ENCODE assay signal across 28 cellular contexts in the genomic region with DNA sequence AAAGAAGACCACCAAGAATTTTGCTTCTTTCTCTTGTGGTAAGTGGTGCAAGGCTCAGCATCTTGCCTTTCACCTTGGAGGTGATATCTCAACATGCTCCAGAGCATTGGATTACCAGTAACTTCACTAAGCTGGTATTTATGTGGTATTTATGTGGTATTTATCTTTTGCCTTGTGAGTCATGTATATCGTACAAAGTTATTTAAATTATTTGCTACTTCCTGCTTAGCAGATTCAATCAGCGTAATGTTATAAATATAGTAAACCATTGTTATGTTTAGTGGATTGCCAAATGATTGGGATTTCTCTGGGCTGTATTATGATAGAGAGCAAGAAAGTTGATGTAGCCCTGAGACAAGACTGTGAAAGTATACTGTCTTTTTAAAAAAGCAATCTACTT.
DNase-seq lines count a peak whose midpoint lies in the region; ATAC-seq and TF ChIP-seq lines count a peak whose summit lies in the region.
"Had no signal": no experiment of that assay in that cellular context is flagged by ENCODE, and none has a peak within 500 bp of the region (broad histone marks: within the 10 kb centered on the region; RNA-seq: fewer than 3 reads in every experiment).

No MANE protein-coding gene starts in this region.

- no peaks in the 10 kb centered on the region for H3K27me3 Mint-ChIP-seq in GM23338 (ENCODE audit: insufficient read depth, low read depth, poor library complexity)
- H3K27me3 Mint-ChIP-seq: activated naive CD8-positive, alpha-beta T cell treated with anti-CD3 and anti-CD28 coated beads, Interleukin-2, amount 50 U/mL, for 24 hours; CD8-positive, alpha-beta memory T cell; stimulated activated memory B cell treated with anti-CD40 and anti-IgM and Interleukin-4, amounts not matched to agents 10 μg/mL and 1 μg/mL and 100 μg/mL, for 72 hours; T-helper 17 cell had no signal

- no peak overlapping the region for H3K4me3 Mint-ChIP-seq in GM23338
- H3K4me3 Mint-ChIP-seq: activated naive CD8-positive, alpha-beta T cell treated with anti-CD3 and anti-CD28 coated beads, Interleukin-2, amount 50 U/mL, for 24 hours; CD8-positive, alpha-beta memory T cell; nephron progenitor cell; stimulated activated memory B cell treated with anti-CD40 and anti-IgM and Interleukin-4, amounts not matched to agents 10 μg/mL and 1 μg/mL and 100 μg/mL, for 72 hours; T-helper 17 cell had no signal

- H3K27ac ChIP-seq in GM23338 (ENCODE audit: low read depth) = no peak overlapping the region
- H3K27ac ChIP-seq: brain microvascular endothelial cell, hepatocyte had no signal

- H3K9me3 Mint-ChIP-seq in GM23338 = no peaks in the 10 kb centered on the region; the same call in 2 of the 3 replicates
- peaks cover 3 to 7% of the 10 kb centered on the region in 2 donors for H3K9me3 Mint-ChIP-seq in activated naive CD4-positive, alpha-beta T cell treated with anti-CD3 and anti-CD28 coated beads, Interleukin-2, amount 50 U/mL, for 72 hours
- H3K9me3 Mint-ChIP-seq: activated naive CD8-positive, alpha-beta T cell treated with anti-CD3 and anti-CD28 coated beads, Interleukin-2, amount 50 U/mL, for 24 hours; nephron progenitor cell; stimulated activated memory B cell treated with anti-CD40 and anti-IgM and Interleukin-4, amounts not matched to agents 10 μg/mL and 1 μg/mL and 100 μg/mL, for 72 hours had no signal

- peaks cover 22% of the 10 kb centered on the region for H3K9me2 ChIP-seq in GM23338 (ENCODE audit: insufficient read depth)

- no peaks in the 10 kb centered on the region for H3K79me2 ChIP-seq in GM23338 (replicated peaks; ENCODE audit: insufficient read depth)
- H3K79me2 ChIP-seq: hepatocyte had no signal

- TF ChIP-seq POLR2A in GM18505 (IDR thresholded peaks at IDR 0.05; ENCODE audit: borderline replicate concordance, extremely low read depth, insufficient read depth, insufficient read length) = no peak

- no peak for TF ChIP-seq CTCF in GM23338 (conservative IDR thresholded peaks at IDR 0.05; ENCODE audit: low read depth in 2 of 2)
- TF ChIP-seq CTCF in epithelial cell of esophagus (IDR thresholded peaks at IDR 0.05; ENCODE audit: insufficient read depth, low read depth, low read length, missing control alignments) = no peak

- H3K4me3 ChIP-seq in GM23338 = no peak overlapping the region
- no peak overlapping the region for H3K4me3 ChIP-seq in epithelial cell of esophagus (ENCODE audit: low read length)
- H3K4me3 ChIP-seq: hepatocyte had no signal

- ATAC-seq in GM23338 (no peak), GM18505 (IDR thresholded peaks at IDR 0.05; ENCODE audit: unreplicated experiment) (no peak), GM19328 (IDR thresholded peaks at IDR 0.05; ENCODE audit: unreplicated experiment) (no peak), HG03571 (IDR thresholded peaks at IDR 0.05; ENCODE audit: unreplicated experiment) (no peak)
- no peak for ATAC-seq in activated naive CD4-positive, alpha-beta T cell treated with anti-CD3 and anti-CD28 coated beads, Interleukin-2, amount 50 U/mL, for 72 hours
- ATAC-seq: activated naive CD8-positive, alpha-beta T cell treated with anti-CD3 and anti-CD28 coated beads, Interleukin-2, amount 50 U/mL, for 24 hours; left cardiac atrium; SK-N-SH treated with all-trans-retinoic acid at 6 μM for 48 hours; stimulated activated memory B cell treated with anti-CD40 and anti-IgM and Interleukin-4, amounts not matched to agents 10 μg/mL and 1 μg/mL and 100 μg/mL, for 72 hours; T-helper 17 cell had no signal

- peak overlapping the region; percentile 28; the same call in 1 of the 2 replicates for H3K27ac Mint-ChIP-seq in GM23338
- no peak overlapping the region for H3K27ac Mint-ChIP-seq in activated naive CD4-positive, alpha-beta T cell treated with anti-CD3 and anti-CD28 coated beads, Interleukin-2, amount 50 U/mL, for 72 hours
- H3K27ac Mint-ChIP-seq: activated naive CD8-positive, alpha-beta T cell treated with anti-CD3 and anti-CD28 coated beads, Interleukin-2, amount 50 U/mL, for 24 hours; CD8-positive, alpha-beta memory T cell; nephron progenitor cell; stimulated activated memory B cell treated with anti-CD40 and anti-IgM and Interleukin-4, amounts not matched to agents 10 μg/mL and 1 μg/mL and 100 μg/mL, for 72 hours; T-helper 17 cell had no signal

- no peaks in the 10 kb centered on the region for H4K20me1 ChIP-seq in GM23338 (replicated peaks; ENCODE audit: insufficient read depth)

- H3F3A ChIP-seq in GM23338 (replicated peaks; ENCODE audit: low read depth) = no peaks in the 10 kb centered on the region; the same call in 1 of the 2 replicates

- no peaks in the 10 kb centered on the region for H3K27me3 ChIP-seq in GM23338 (ENCODE audit: insufficient read depth)
- H3K27me3 ChIP-seq: brain microvascular endothelial cell, hepatocyte had no signal

- H3K36me3 Mint-ChIP-seq in GM23338 (ENCODE audit: low read depth) = no peaks in the 10 kb centered on the region; the same call in 2 of the 3 replicates
- H3K36me3 Mint-ChIP-seq in activated naive CD4-positive, alpha-beta T cell treated with anti-CD3 and anti-CD28 coated beads, Interleukin-2, amount 50 U/mL, for 72 hours = no peaks in the 10 kb centered on the region
- H3K36me3 Mint-ChIP-seq: CD8-positive, alpha-beta memory T cell; stimulated activated memory B cell treated with anti-CD40 and anti-IgM and Interleukin-4, amounts not matched to agents 10 μg/mL and 1 μg/mL and 100 μg/mL, for 72 hours had no signal

- H3K4me1 Mint-ChIP-seq in GM23338 = peaks cover 20% of the 10 kb centered on the region; the same call in 2 of the 3 replicates
- H3K4me1 Mint-ChIP-seq: activated naive CD8-positive, alpha-beta T cell treated with anti-CD3 and anti-CD28 coated beads, Interleukin-2, amount 50 U/mL, for 24 hours; CD8-positive, alpha-beta memory T cell; nephron progenitor cell; stimulated activated memory B cell treated with anti-CD40 and anti-IgM and Interleukin-4, amounts not matched to agents 10 μg/mL and 1 μg/mL and 100 μg/mL, for 72 hours; T-helper 17 cell had no signal

- H3K36me3 ChIP-seq in GM23338 (ENCODE audit: insufficient read depth) = no peaks in the 10 kb centered on the region
- H3K36me3 ChIP-seq: BE2C, brain microvascular endothelial cell had no signal

- no peak overlapping the region for H2AFZ ChIP-seq in GM23338
- H2AFZ ChIP-seq: hepatocyte had no signal

- DNase-seq in GM23338 (ENCODE audit: low spot score) (no peak), SW480 (ENCODE audit: low spot score) (peak; percentile 28), epithelial cell of esophagus (ENCODE audit: low read depth) (peak; percentile 2), kidney glomerular epithelial cell (lab: John Stamatoyannopoulos, UW) (peak; percentile 2)
- DNase-seq in activated naive CD4-positive, alpha-beta T cell treated with anti-CD3 and anti-CD28 coated beads, Interleukin-2, amount 50 U/mL, for 72 hours (ENCODE audit: low spot score in 2 of 2) = no peak
- DNase-seq: activated CD4-positive, alpha-beta T cell treated with anti-CD3 and anti-CD28 coated beads, Interleukin-2, amount 50 U/mL, for 48 hours; activated CD4-positive, CD25-positive, alpha-beta regulatory T cell treated with anti-CD3 and anti-CD28 coated beads, Interleukin-2, amount 50 U/mL, for 72 hours; activated naive CD8-positive, alpha-beta T cell treated with anti-CD3 and anti-CD28 coated beads, Interleukin-2, amount 50 U/mL, for 24 hours; activated T-cell treated with anti-CD3 and anti-CD28 coated beads, Interleukin-2, amount 50 U/mL, for 48 hours; BE2C; brain microvascular endothelial cell; CD8-positive, alpha-beta memory T cell; DMS153; left cardiac atrium; NCI-H1092 treated with DMSO at 0.1 percent for 48 hours; NCI-H187; NCI-H2171 treated with DMSO at 0.1 percent for 48 hours; NCI-H510A; nephron progenitor cell; substantia nigra; T-helper 17 cell; trophoblast cell had no signal

- no peak overlapping the region for H3K4me2 ChIP-seq in GM23338
- H3K4me2 ChIP-seq: hepatocyte had no signal

- H3K4me1 ChIP-seq in GM23338 (ENCODE audit: insufficient read depth) = peaks cover 8% of the 10 kb centered on the region
- H3K4me1 ChIP-seq: BE2C had no signal

TF ChIP-seq in GM23338, 12 proteins besides CTCF, POLR2A, EP300 and RAD21:
- TF ChIP-seq EZH2 (IDR thresholded peaks at IDR 0.05; ENCODE audit: low read depth, unreplicated experiment) (no peak), STAT1 (IDR thresholded peaks at IDR 0.05; ENCODE audit: unreplicated experiment) (no peak), ZNF114 (CRISPR knock-in tag; IDR thresholded peaks at IDR 0.05) (no peak), CREB1 (CRISPR knock-in tag; IDR thresholded peaks at IDR 0.05; ENCODE audit: low read depth) (no peak), REST (IDR thresholded peaks at IDR 0.05; ENCODE audit: unreplicated experiment) (no peak), EZH2phosphoT487 (IDR thresholded peaks at IDR 0.05; ENCODE audit: unreplicated experiment) (no peak), NANOG (IDR thresholded peaks at IDR 0.05; ENCODE audit: borderline replicate concordance) (no peak), POLR2AphosphoS5 (IDR thresholded peaks at IDR 0.05; ENCODE audit: low read depth) (no peak), JUNB (IDR thresholded peaks at IDR 0.05; ENCODE audit: unreplicated experiment) (no peak)

Comparison
In these comparisons a context has a peak if more than half of its experiments do, and no peak if none do; other contexts are left out.
1. DNase-seq: peak in SW480 (single experiment), epithelial cell of esophagus (single experiment) and kidney glomerular epithelial cell (single experiment); none in GM23338 (single experiment) and activated naive CD4-positive, alpha-beta T cell treated with anti-CD3 and anti-CD28 coated beads, Interleukin-2, amount 50 U/mL, for 72 hours (0 of 2).